8 cellular contexts compared by ENCODE assay signal in genomic region chr7:129218514-129219036, GRCh38. TPM values are rescaled to one million over a fixed set of nuclear protein-coding genes. Genes with fewer than 3 reads are reported as not detected.
DNase-seq lines count a peak whose midpoint lies in the region; ATAC-seq and TF ChIP-seq lines count a peak whose summit lies in the region.

No MANE protein-coding gene starts in this region.

- no peaks in the 10 kb centered on the region for H3K27me3 ChIP-seq in NT2/D1 (ENCODE audit: insufficient read depth, insufficient read length)

- CTCF ChIA-PET in activated CD8-positive, alpha-beta memory T cell treated with anti-CD3 and anti-CD28 coated beads, Interleukin-2, amount 10 ng/mL, durations not matched to agents 7 days and 5 days (lab: Charles Lee) = interaction anchor here (0.6 to 10.9 kb wide), 53 partner anchors 9 to 611 kb away, joined by 3 to 232 read pairs (median 5); partner anchors contain the start of genes SMO and STRIP2

- no peaks in the 10 kb centered on the region for H3K36me3 ChIP-seq in NT2/D1 (ENCODE audit: insufficient read depth, insufficient read length, low read length)

- TF ChIP-seq CTCF in GM12864 (IDR thresholded peaks at IDR 0.05; ENCODE audit: low read depth, low read length, missing control alignments) (peak; percentile 91), epithelial cell of esophagus (IDR thresholded peaks at IDR 0.05; ENCODE audit: insufficient read depth, low read depth, low read length, missing control alignments) (peak; percentile 85)

- H3K9me3 Mint-ChIP-seq in activated CD8-positive, alpha-beta memory T cell treated with anti-CD3 and anti-CD28 coated beads, Interleukin-2, amount 10 ng/mL, durations not matched to agents 7 days and 5 days (ENCODE audit: low read depth) = no peaks in the 10 kb centered on the region

- peak; percentile 91 for ATAC-seq in activated CD8-positive, alpha-beta memory T cell treated with anti-CD3 and anti-CD28 coated beads, Interleukin-2, amount 10 ng/mL, durations not matched to agents 7 days and 5 days
- no peak for ATAC-seq in GM18517 (IDR thresholded peaks at IDR 0.05; ENCODE audit: unreplicated experiment)

- peaks cover 9% of the 10 kb centered on the region for H3K27me3 Mint-ChIP-seq in activated CD8-positive, alpha-beta memory T cell treated with anti-CD3 and anti-CD28 coated beads, Interleukin-2, amount 10 ng/mL, durations not matched to agents 7 days and 5 days

- H3K27ac Mint-ChIP-seq in activated CD8-positive, alpha-beta memory T cell treated with anti-CD3 and anti-CD28 coated beads, Interleukin-2, amount 10 ng/mL, durations not matched to agents 7 days and 5 days = no peak overlapping the region

- no peak overlapping the region for H3K4me3 ChIP-seq in GM12864 (ENCODE audit: low read depth, low read length)
- no peak overlapping the region for H3K4me3 ChIP-seq in Jurkat, Clone E6-1 (ENCODE audit: low read length)
- H3K4me3 ChIP-seq in NT2/D1 (ENCODE audit: insufficient read length, low read depth) = no peak overlapping the region
- no peak overlapping the region for H3K4me3 ChIP-seq in epithelial cell of esophagus (ENCODE audit: low read length)

- peaks cover 14% of the 10 kb centered on the region; the same call in 1 of the 2 replicates for H3K9me3 ChIP-seq in NT2/D1 (ENCODE audit: insufficient read depth, low read length)

- H3K36me3 Mint-ChIP-seq in activated CD8-positive, alpha-beta memory T cell treated with anti-CD3 and anti-CD28 coated beads, Interleukin-2, amount 10 ng/mL, durations not matched to agents 7 days and 5 days = no peaks in the 10 kb centered on the region

- peaks cover 17% of the 10 kb centered on the region for H3K4me1 Mint-ChIP-seq in activated CD8-positive, alpha-beta memory T cell treated with anti-CD3 and anti-CD28 coated beads, Interleukin-2, amount 10 ng/mL, durations not matched to agents 7 days and 5 days

- H3K9ac ChIP-seq in NT2/D1 (ENCODE audit: insufficient read length, low read depth) = no peak overlapping the region

- no peak overlapping the region for H3K4me3 Mint-ChIP-seq in activated CD8-positive, alpha-beta memory T cell treated with anti-CD3 and anti-CD28 coated beads, Interleukin-2, amount 10 ng/mL, durations not matched to agents 7 days and 5 days

- H3K4me1 ChIP-seq in NT2/D1 (ENCODE audit: insufficient read depth, insufficient read length) = peaks cover 2% of the 10 kb centered on the region

- DNase-seq in GM12864 (ENCODE audit: low read depth) (no peak), NT2/D1 (ENCODE audit: low read depth, low spot score) (peak; percentile 85), epithelial cell of esophagus (ENCODE audit: low read depth) (peak; percentile 82), mucosa of gallbladder (ENCODE audit: low spot score) (peak; percentile 87)
- DNase-seq in Jurkat, Clone E6-1 (ENCODE audit: low read depth, low spot score) = peak; percentile 61
- DNase-seq in activated CD8-positive, alpha-beta memory T cell treated with anti-CD3 and anti-CD28 coated beads, Interleukin-2, amount 10 ng/mL, durations not matched to agents 7 days and 5 days = peak; percentile 84
- peak; percentile 65 for DNase-seq in stimulated activated CD8-positive, alpha-beta memory T cell treated with anti-CD3 and anti-CD28 coated beads, Interleukin-4, amount 100 ng/mL, for 24 hours (ENCODE audit: low read depth)

RNA-seq across cellular contexts. Expression of gene AHCYL2, which starts 6.3 kb away (rescaled TPM):
- polyA plus RNA-seq in Jurkat, Clone E6-1 (2012; ENCODE audit: insufficient read depth, insufficient read length) = 12.4 TPM
- 10 to 100 TPM; 12.7 to 12.8 TPM for total RNA-seq in activated CD8-positive, alpha-beta memory T cell treated with anti-CD3 and anti-CD28 coated beads, Interleukin-2, amount 10 ng/mL, durations not matched to agents 7 days and 5 days
- 165 TPM for total RNA-seq in mucosa of gallbladder

RNA-seq across cellular contexts. Expression of gene SMO, which starts 30.1 kb away (rescaled TPM):
- polyA plus RNA-seq in Jurkat, Clone E6-1 (2012; ENCODE audit: insufficient read depth, insufficient read length) = 17.1 TPM
- under 1 TPM in 1 of 2 experiments, not detected in 1; 0.07 TPM for total RNA-seq in activated CD8-positive, alpha-beta memory T cell treated with anti-CD3 and anti-CD28 coated beads, Interleukin-2, amount 10 ng/mL, durations not matched to agents 7 days and 5 days
- 15.8 TPM for total RNA-seq in mucosa of gallbladder

Comparison
In these comparisons a context has a peak if more than half of its experiments do, and no peak if none do; other contexts are left out.
1. RNA of gene AHCYL2, which starts 6.3 kb away (total RNA-seq): 165 TPM in mucosa of gallbladder (single experiment); 12.7 to 12.8 TPM in activated CD8-positive, alpha-beta memory T cell treated with anti-CD3 and anti-CD28 coated beads, Interleukin-2, amount 10 ng/mL, durations not matched to agents 7 days and 5 days; every median in the first group is over 10 times any median in the second.
2. RNA of gene SMO, which starts 30.1 kb away (total RNA-seq): 15.8 TPM in mucosa of gallbladder (single experiment); 0.07 TPM in activated CD8-positive, alpha-beta memory T cell treated with anti-CD3 and anti-CD28 coated beads, Interleukin-2, amount 10 ng/mL, durations not matched to agents 7 days and 5 days; every median in the first group is over 10 times any median in the second.